8 cellular contexts compared by ENCODE assay signal in the genomic region with DNA sequence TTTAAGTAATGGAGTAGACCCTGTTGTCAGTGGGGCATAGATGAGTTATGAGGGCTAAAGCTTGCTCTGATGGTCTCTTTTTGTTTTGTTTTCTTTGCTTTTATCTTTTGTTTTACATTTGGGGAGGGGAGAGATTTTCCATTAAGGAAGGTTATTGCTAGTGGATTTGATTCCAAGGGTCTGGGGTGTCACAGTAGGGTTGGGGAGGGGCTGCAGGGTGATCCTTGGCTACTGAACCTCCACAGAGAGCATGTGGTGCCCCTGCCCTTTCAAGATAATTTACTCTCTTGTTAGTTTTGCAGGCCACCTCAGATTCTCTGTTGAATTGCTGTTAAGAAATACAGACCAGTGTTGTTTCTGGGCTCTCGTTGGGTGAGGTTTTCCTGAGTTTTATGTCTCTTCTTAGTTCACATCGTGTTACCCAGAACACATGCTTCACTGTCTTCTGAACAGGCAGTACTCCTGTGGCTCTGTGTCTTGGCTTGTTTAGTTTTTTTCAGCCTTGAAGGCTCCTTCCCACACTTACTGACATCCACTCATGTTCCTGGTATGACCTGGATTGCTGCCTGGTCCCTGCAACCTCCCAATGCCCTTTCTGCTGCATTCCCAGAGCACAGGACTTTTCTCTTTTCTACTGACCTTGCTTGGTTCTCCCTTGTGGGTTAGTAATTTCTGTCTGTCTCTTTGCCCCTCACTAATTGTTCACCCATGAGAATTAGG. TPM values are rescaled to one million over a fixed set of nuclear protein-coding genes. Genes with fewer than 3 reads are reported as not detected.
DNase-seq lines count a peak whose midpoint lies in the region; ATAC-seq and TF ChIP-seq lines count a peak whose summit lies in the region.

No MANE protein-coding gene starts in this region.

- no peak overlapping the region for H4K5ac ChIP-seq in H9 (ENCODE audit: insufficient read length, low read depth, low read length)

- H3K9me3 Mint-ChIP-seq in H9: no peaks in the 10 kb centered on the region
- H3K9me3 Mint-ChIP-seq in stimulated activated naive CD8-positive, alpha-beta T cell treated with anti-CD3 and anti-CD28 coated beads, Interleukin-15, amount 100 ng/mL, for 72 hours: no peaks in the 10 kb centered on the region
- H3K9me3 Mint-ChIP-seq in T-helper 2 cell treated with Interferon-gamma antibody and Interleukin-4, amounts not matched to agents 5 μg/mL and 100 μg/mL, for 36 hours: no peaks in the 10 kb centered on the region
- H3K9me3 Mint-ChIP-seq in activated naive CD4-positive, alpha-beta T cell treated with anti-CD3 and anti-CD28 coated beads, Interleukin-2, amount 10 ng/mL, durations not matched to agents 7 days and 5 days: no peaks in the 10 kb centered on the region

- no peak overlapping the region for H3K4me3 ChIP-seq in astrocyte of the cerebellum (ENCODE audit: low read depth, low read length)
- H3K4me3 ChIP-seq in Karpas-422 (ENCODE audit: low read length): no peak overlapping the region

- H3K4ac ChIP-seq in H9 (ENCODE audit: low read depth, low read length): no peak overlapping the region

- H2AFZ ChIP-seq in H9 (ENCODE audit: low read length) (no peak overlapping the region), Karpas-422 (ENCODE audit: low read length) (no peak overlapping the region)

- no peak overlapping the region for H2BK20ac ChIP-seq in H9 (ENCODE audit: low read depth, low read length, poor library complexity, severe bottlenecking)

- H3K36me3 ChIP-seq in Karpas-422 (ENCODE audit: insufficient read depth, low read length): no peaks in the 10 kb centered on the region; the same call in 1 of the 2 replicates

- H3K23ac ChIP-seq in H9 (ENCODE audit: insufficient read length, low read depth, low read length): no peak overlapping the region

- no peak overlapping the region for H3T11ph ChIP-seq in H9 (ENCODE audit: low read length)

- no peak overlapping the region for H2BK15ac ChIP-seq in H9 (ENCODE audit: low read depth, low read length)

- no peak for ATAC-seq in stimulated activated naive CD8-positive, alpha-beta T cell treated with anti-CD3 and anti-CD28 coated beads, Interleukin-15, amount 100 ng/mL, for 72 hours

- H3K23me2 ChIP-seq in H9 (ENCODE audit: insufficient read length, low read depth, low read length, poor library complexity, severe bottlenecking): no peaks in the 10 kb centered on the region

- no peak overlapping the region for H3K27ac ChIP-seq in H9 (ENCODE audit: insufficient read length, low read depth, low read length)
- no peak overlapping the region for H3K27ac ChIP-seq in Karpas-422 (ENCODE audit: low read length)

- no peak overlapping the region for H3K9ac ChIP-seq in H9 (ENCODE audit: extremely low read depth, insufficient read length, low read length)
- H3K9ac ChIP-seq in Karpas-422 (ENCODE audit: low read length): no peak overlapping the region

- peaks cover 0 to 24% (median 8%) of the 10 kb centered on the region in 3 experiments; a peak in 5 of 7 replicates for H3K36me3 Mint-ChIP-seq in H9 (ENCODE audit: insufficient read depth in 1 of 3, low read depth in 3 of 3)
- H3K36me3 Mint-ChIP-seq in T-helper 2 cell treated with Interferon-gamma antibody and Interleukin-4, amounts not matched to agents 5 μg/mL and 100 μg/mL, for 36 hours (ENCODE audit: low read depth): peaks cover 4% of the 10 kb centered on the region
- H3K36me3 Mint-ChIP-seq in activated naive CD4-positive, alpha-beta T cell treated with anti-CD3 and anti-CD28 coated beads, Interleukin-2, amount 10 ng/mL, durations not matched to agents 7 days and 5 days: peaks cover 15% of the 10 kb centered on the region

- no peaks in the 10 kb centered on the region for H3K9me3 ChIP-seq in H9 (ENCODE audit: control insufficient read depth, low read depth, low read length)
- H3K9me3 ChIP-seq in Karpas-422 (ENCODE audit: low read length): no peaks in the 10 kb centered on the region

- no peak overlapping the region for H3K14ac ChIP-seq in H9 (ENCODE audit: insufficient read depth, low read length)

- H3K56ac ChIP-seq in H9 (ENCODE audit: insufficient read length, low read depth, low read length): no peak overlapping the region

- H4K20me1 ChIP-seq in H9 (ENCODE audit: control insufficient read depth, insufficient read depth, insufficient read length): no peaks in the 10 kb centered on the region
- no peaks in the 10 kb centered on the region for H4K20me1 ChIP-seq in Karpas-422 (ENCODE audit: insufficient read depth, low read depth, low read length)

- H3K27me3 Mint-ChIP-seq in H9 (ENCODE audit: low read depth): no peaks in the 10 kb centered on the region
- no peaks in the 10 kb centered on the region for H3K27me3 Mint-ChIP-seq in stimulated activated naive CD8-positive, alpha-beta T cell treated with anti-CD3 and anti-CD28 coated beads, Interleukin-15, amount 100 ng/mL, for 72 hours
- no peaks in the 10 kb centered on the region for H3K27me3 Mint-ChIP-seq in T-helper 2 cell treated with Interferon-gamma antibody and Interleukin-4, amounts not matched to agents 5 μg/mL and 100 μg/mL, for 36 hours (ENCODE audit: low read depth)
- no peaks in the 10 kb centered on the region for H3K27me3 Mint-ChIP-seq in activated naive CD4-positive, alpha-beta T cell treated with anti-CD3 and anti-CD28 coated beads, Interleukin-2, amount 10 ng/mL, durations not matched to agents 7 days and 5 days

- DNase-seq in H9 (no peak), astrocyte of the cerebellum (ENCODE audit: low read depth) (peak; percentile 76), hepatic stellate cell (ENCODE audit: low spot score) (peak; percentile 65), Karpas-422 (no peak)
- DNase-seq in stimulated activated naive CD8-positive, alpha-beta T cell treated with anti-CD3 and anti-CD28 coated beads, Interleukin-15, amount 100 ng/mL, for 72 hours: no peak
- DNase-seq in effector CD4-positive, alpha-beta T cell: no peak
- no peak for DNase-seq in T-helper 2 cell treated with Interferon-gamma antibody and Interleukin-4, amounts not matched to agents 5 μg/mL and 100 μg/mL, for 36 hours (ENCODE audit: low spot score)
- DNase-seq in activated naive CD4-positive, alpha-beta T cell treated with anti-CD3 and anti-CD28 coated beads, Interleukin-2, amount 10 ng/mL, durations not matched to agents 7 days and 5 days: no peak

- H3K79me2 ChIP-seq in H9 (ENCODE audit: insufficient read depth, low read length): peaks cover 22% of the 10 kb centered on the region; the same call in 1 of the 2 replicates
- H3K79me2 ChIP-seq in Karpas-422 (ENCODE audit: low read length): peaks cover 86% of the 10 kb centered on the region

- no peak overlapping the region for H4K91ac ChIP-seq in H9 (ENCODE audit: insufficient read length, low read depth, low read length)

- H3K9me2 ChIP-seq in Karpas-422 (replicated peaks; ENCODE audit: insufficient read depth, low read length): no peaks in the 10 kb centered on the region

- no peak overlapping the region for H4K8ac ChIP-seq in H9 (replicated peaks; ENCODE audit: insufficient read length, low read depth, low read length)

- no peaks in the 10 kb centered on the region for H3K79me1 ChIP-seq in H9 (ENCODE audit: insufficient read depth, low read depth, low read length, poor library complexity, severe bottlenecking)

- H2BK5ac ChIP-seq in H9 (ENCODE audit: insufficient read length, low read length): no peak overlapping the region

- CTCF ChIA-PET in activated naive CD4-positive, alpha-beta T cell treated with anti-CD3 and anti-CD28 coated beads, Interleukin-2, amount 10 ng/mL, durations not matched to agents 7 days and 5 days (lab: Charles Lee): no interaction called here

- no peak overlapping the region for H2AK5ac ChIP-seq in H9 (ENCODE audit: insufficient read length, low read length)

- H2BK12ac ChIP-seq in H9 (ENCODE audit: insufficient read length, low read depth, low read length): no peak overlapping the region

- H3K27ac Mint-ChIP-seq in H9: peak overlapping the region; percentile 45 to 79 (median 50); a peak in 5 of 7 replicates
- H3K27ac Mint-ChIP-seq in stimulated activated naive CD8-positive, alpha-beta T cell treated with anti-CD3 and anti-CD28 coated beads, Interleukin-15, amount 100 ng/mL, for 72 hours: no peak overlapping the region
- H3K27ac Mint-ChIP-seq in T-helper 2 cell treated with Interferon-gamma antibody and Interleukin-4, amounts not matched to agents 5 μg/mL and 100 μg/mL, for 36 hours: no peak overlapping the region
- no peak overlapping the region for H3K27ac Mint-ChIP-seq in activated naive CD4-positive, alpha-beta T cell treated with anti-CD3 and anti-CD28 coated beads, Interleukin-2, amount 10 ng/mL, durations not matched to agents 7 days and 5 days

- WGBS in H9 (ENCODE audit: extremely low coverage, insufficient read length, low lambda C conversion rate): no CpG with 5 or more reads among the region's 2 CpGs

- TF ChIP-seq CTCF in H9 (conservative IDR thresholded peaks at IDR 0.05) (no peak), astrocyte of the cerebellum (IDR thresholded peaks at IDR 0.05; ENCODE audit: low read depth, low read length, missing control alignments) (no peak)

- H3K18ac ChIP-seq in H9 (ENCODE audit: insufficient read length, low read depth, low read length): no peak overlapping the region

- H3K27me3 ChIP-seq in H9 (ENCODE audit: insufficient read depth, low read length) (no peaks in the 10 kb centered on the region), Karpas-422 (ENCODE audit: low read length) (no peaks in the 10 kb centered on the region)

- H3K4me3 Mint-ChIP-seq in H9: no peak overlapping the region
- peak overlapping the region; percentile 5 to 6 for H3K4me3 Mint-ChIP-seq in stimulated activated naive CD8-positive, alpha-beta T cell treated with anti-CD3 and anti-CD28 coated beads, Interleukin-15, amount 100 ng/mL, for 72 hours
- no peak overlapping the region for H3K4me3 Mint-ChIP-seq in T-helper 2 cell treated with Interferon-gamma antibody and Interleukin-4, amounts not matched to agents 5 μg/mL and 100 μg/mL, for 36 hours
- H3K4me3 Mint-ChIP-seq in activated naive CD4-positive, alpha-beta T cell treated with anti-CD3 and anti-CD28 coated beads, Interleukin-2, amount 10 ng/mL, durations not matched to agents 7 days and 5 days: no peak overlapping the region

- H3K4me1 Mint-ChIP-seq in H9: peaks cover 19 to 23% of the 10 kb centered on the region in 2 experiments
- H3K4me1 Mint-ChIP-seq in stimulated activated naive CD8-positive, alpha-beta T cell treated with anti-CD3 and anti-CD28 coated beads, Interleukin-15, amount 100 ng/mL, for 72 hours: peaks cover 69% of the 10 kb centered on the region
- H3K4me1 Mint-ChIP-seq in T-helper 2 cell treated with Interferon-gamma antibody and Interleukin-4, amounts not matched to agents 5 μg/mL and 100 μg/mL, for 36 hours (ENCODE audit: low read depth): peaks cover 40% of the 10 kb centered on the region
- peaks cover 47% of the 10 kb centered on the region for H3K4me1 Mint-ChIP-seq in activated naive CD4-positive, alpha-beta T cell treated with anti-CD3 and anti-CD28 coated beads, Interleukin-2, amount 10 ng/mL, durations not matched to agents 7 days and 5 days

- H3K4me1 ChIP-seq in H9 (ENCODE audit: insufficient read depth, low read length) (no peaks in the 10 kb centered on the region; the same call in 1 of the 2 replicates), Karpas-422 (ENCODE audit: low read length) (peaks cover 18% of the 10 kb centered on the region)

- no peak overlapping the region for H3K4me2 ChIP-seq in H9 (ENCODE audit: insufficient read depth, insufficient read length, low read length)
- H3K4me2 ChIP-seq in Karpas-422 (ENCODE audit: low read depth, low read length, poor library complexity, severe bottlenecking): no peak overlapping the region

- in situ Hi-C loops in astrocyte of the cerebellum (cut with HindIII; ENCODE audit: low sequenced_read_pairs): no loop called here

- H2BK120ac ChIP-seq in H9 (ENCODE audit: low read depth, low read length, poor library complexity, severe bottlenecking): no peak overlapping the region

RNA-seq across cellular contexts. Expression of a gene that starts 4.3 kb away (rescaled TPM):
- 44.7 and 45.5 TPM in 2 replicates for total RNA-seq in H9 (2021)
- 11.6 and 17.5 TPM in 2 replicates for total RNA-seq in Karpas-422 (2014; rRNA removed; shearing (Covaris generic); ENCODE audit: low replicate concordance)

RNA-seq across cellular contexts. Expression of a gene that starts 36.9 kb away (rescaled TPM):
- 180 TPM in 2 replicates for total RNA-seq in H9 (2021)
- 87.0 and 89.8 TPM in 2 replicates for total RNA-seq in Karpas-422 (2014; rRNA removed; shearing (Covaris generic); ENCODE audit: low replicate concordance)

Comparison
In these comparisons a context has a peak if more than half of its experiments do, and no peak if none do; other contexts are left out.
1. DNase-seq: peak in astrocyte of the cerebellum (single experiment) and hepatic stellate cell (single experiment); none in H9 (single experiment), stimulated activated naive CD8-positive, alpha-beta T cell treated with anti-CD3 and anti-CD28 coated beads, Interleukin-15, amount 100 ng/mL, for 72 hours (0 of 2), Karpas-422 (single experiment), effector CD4-positive, alpha-beta T cell (single experiment), T-helper 2 cell treated with Interferon-gamma antibody and Interleukin-4, amounts not matched to agents 5 μg/mL and 100 μg/mL, for 36 hours (single experiment) and activated naive CD4-positive, alpha-beta T cell treated with anti-CD3 and anti-CD28 coated beads, Interleukin-2, amount 10 ng/mL, durations not matched to agents 7 days and 5 days (single experiment).
2. H3K27ac Mint-ChIP-seq: peak in H9 (3 of 3); none in stimulated activated naive CD8-positive, alpha-beta T cell treated with anti-CD3 and anti-CD28 coated beads, Interleukin-15, amount 100 ng/mL, for 72 hours (0 of 2), T-helper 2 cell treated with Interferon-gamma antibody and Interleukin-4, amounts not matched to agents 5 μg/mL and 100 μg/mL, for 36 hours (single experiment) and activated naive CD4-positive, alpha-beta T cell treated with anti-CD3 and anti-CD28 coated beads, Interleukin-2, amount 10 ng/mL, durations not matched to agents 7 days and 5 days (single experiment).
3. H3K4me3 Mint-ChIP-seq: peak in stimulated activated naive CD8-positive, alpha-beta T cell treated with anti-CD3 and anti-CD28 coated beads, Interleukin-15, amount 100 ng/mL, for 72 hours (2 of 2); none in H9 (0 of 2), T-helper 2 cell treated with Interferon-gamma antibody and Interleukin-4, amounts not matched to agents 5 μg/mL and 100 μg/mL, for 36 hours (single experiment) and activated naive CD4-positive, alpha-beta T cell treated with anti-CD3 and anti-CD28 coated beads, Interleukin-2, amount 10 ng/mL, durations not matched to agents 7 days and 5 days (single experiment).